In the genomic region with DNA sequence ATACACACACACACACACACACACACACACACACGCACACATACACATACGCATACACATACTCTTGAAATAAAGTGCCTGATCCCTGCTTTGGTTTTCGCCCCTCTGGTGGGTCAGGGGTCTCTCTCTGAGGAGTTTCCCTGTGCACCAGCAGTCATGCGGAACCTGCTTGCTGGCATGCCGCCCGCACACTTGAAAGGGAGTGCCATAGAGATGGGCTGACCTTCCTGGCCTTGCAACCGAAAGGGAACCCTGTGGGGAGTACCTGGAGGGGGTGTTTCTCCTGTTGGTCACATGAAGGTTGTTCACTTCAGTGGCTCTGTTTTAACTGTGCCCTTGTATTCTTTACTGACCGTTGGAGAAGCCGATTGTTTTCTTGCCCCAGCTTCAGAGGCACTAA, we compare ENCODE assay signal across 17 cellular contexts.
A peak's percentile ranks its signal among the peaks of the same experiment; 100 is the strongest.
DNase-seq lines count a peak whose midpoint lies in the region; ATAC-seq, FAIRE-seq and TF ChIP-seq lines count a peak whose summit lies in the region.
"Had no signal": no experiment of that assay in that cellular context is flagged by ENCODE, and none has a peak within 500 bp of the region (broad histone marks: within the 10 kb centered on the region; RNA-seq: fewer than 3 reads in every experiment).

No MANE protein-coding gene starts in this region.

- H3K27me3 ChIP-seq in GM23338 (ENCODE audit: insufficient read depth) (no peaks in the 10 kb centered on the region), GM12878 (replicated peaks in 1 of 2; ENCODE audit: control insufficient read depth in 2 of 2, insufficient read depth in 2 of 2, low read length in 1 of 2) (no peaks in the 10 kb centered on the region)

- H2AFZ ChIP-seq in GM23338 (peak overlapping the region; percentile 74; the same call in 1 of the 2 replicates), GM12878 (ENCODE audit: control insufficient read depth, low read depth, low read length) (no peak overlapping the region)

- 0 out of 2 replicates have a peak, but pooled peaks cover 3% of the 10 kb centered on the region for H3K4me1 ChIP-seq in GM23338 (ENCODE audit: insufficient read depth)
- no peaks in the 10 kb centered on the region for H3K4me1 ChIP-seq in GM12878 (ENCODE audit: control insufficient read depth, insufficient read depth, low read length)
- H3K4me1 ChIP-seq in mucosa of descending colon (ENCODE audit: low read depth): no peaks in the 10 kb centered on the region

- SMC1A ChIA-PET in GM12878 (lab: Charles Lee; ENCODE audit: uncharacterized antibody, unreplicated experiment): interaction anchor here (1.1 to 3.5 kb wide), 6 partner anchors 10 to 151 kb away, joined by 4 to 24 read pairs (median 9); no protein-coding TSS in a partner anchor

- POLR2A ChIA-PET in GM12878 (lab: Charles Lee): interaction anchor here (1.2 kb wide), 1 partner anchor 32 kb away, joined by 3 read pairs; no protein-coding TSS in a partner anchor

- no peak for TF ChIP-seq EP300 in GM12878 (IDR thresholded peaks at IDR 0.05; ENCODE audit: borderline replicate concordance in 1 of 2, control insufficient read depth in 1 of 2, low read depth in 2 of 2, low read length in 2 of 2)

- in situ Hi-C loops in GM12878 (cut with MboI): no loop called here

- H3K9me3 Mint-ChIP-seq in GM23338 (no peaks in the 10 kb centered on the region), nephron (no peaks in the 10 kb centered on the region)

- H4K20me1 ChIP-seq in GM23338 (replicated peaks; ENCODE audit: insufficient read depth) (no peaks in the 10 kb centered on the region), GM12878 (ENCODE audit: control insufficient read depth, insufficient read depth) (no peaks in the 10 kb centered on the region)

- no peak for FAIRE-seq in GM12878 (lab: Jason Lieb, UNC)
- FAIRE-seq: HTR-8/SVneo had no signal

- H3K4me1 Mint-ChIP-seq in GM23338 (no peaks in the 10 kb centered on the region; the same call in 2 of the 3 replicates), nephron (peaks cover 19% of the 10 kb centered on the region)

- H3F3A ChIP-seq in GM23338 (replicated peaks; ENCODE audit: low read depth): no peaks in the 10 kb centered on the region

- RAD21 ChIA-PET in GM12878 (lab: Charles Lee; ENCODE audit: unreplicated experiment): interaction anchor here (0.8 to 3.0 kb wide), 5 partner anchors 10 to 126 kb away, joined by 3 to 17 read pairs (median 4); no protein-coding TSS in a partner anchor

- H3K4me3 Mint-ChIP-seq in GM23338: no peak overlapping the region
- no peak overlapping the region for H3K4me3 Mint-ChIP-seq in nephron
- H3K4me3 Mint-ChIP-seq: CD14-positive monocyte had no signal

- CTCF ChIA-PET in GM12878 (lab: Yijun Ruan, JAX): no interaction called here

- H3K27me3 Mint-ChIP-seq in GM23338 (ENCODE audit: insufficient read depth, low read depth, poor library complexity) (peaks cover 7% of the 10 kb centered on the region), nephron (ENCODE audit: low read depth) (no peaks in the 10 kb centered on the region)

- WGBS in GM12878 (ENCODE audit: insufficient coverage, insufficient replicate concordance, low lambda C conversion rate, missing lambda C conversion rate): 27% methylated on average over 9 of the region's 9 CpGs

- H3K27ac Mint-ChIP-seq in GM23338 (no peak overlapping the region), nephron (peak overlapping the region in 2 of 3 experiments; percentile 21 to 29)
- H3K27ac Mint-ChIP-seq: CD14-positive monocyte had no signal

- H3K9ac ChIP-seq in GM12878 (ENCODE audit: control insufficient read depth, insufficient read depth, low read length): no peak overlapping the region
- H3K9ac ChIP-seq: SK-N-SH had no signal

- TF ChIP-seq POLR2A in GM12878 (IDR thresholded peaks at IDR 0.05; ENCODE audit: low read depth, low read length): no peak

- TF ChIP-seq CTCF in GM23338 (conservative IDR thresholded peaks at IDR 0.05; ENCODE audit: low read depth in 2 of 2) (no peak), GM12878 (IDR thresholded peaks at IDR 0.05 in 2 of 3, conservative IDR thresholded peaks at IDR 0.05 in 1 of 3; ENCODE audit: control insufficient read depth in 2 of 3, extremely low read depth in 1 of 3, insufficient read depth in 1 of 3, low read depth in 3 of 3, low read length in 3 of 3) (no peak), nephron (IDR thresholded peaks at IDR 0.05; ENCODE audit: unreplicated experiment in 3 of 3) (no peak), mucosa of descending colon (IDR thresholded peaks at IDR 0.05) (no peak)

- no peak overlapping the region for H3K4me2 ChIP-seq in GM23338
- no peak overlapping the region for H3K4me2 ChIP-seq in GM12878 (ENCODE audit: control insufficient read depth, insufficient read depth)
- H3K4me2 ChIP-seq: SK-N-SH had no signal

- H3K27ac ChIP-seq in GM23338 (ENCODE audit: low read depth) (no peak overlapping the region), GM12878 (ENCODE audit: control insufficient read depth, insufficient read depth) (no peak overlapping the region)
- H3K27ac ChIP-seq: 22Rv1 had no signal

- H3K36me3 ChIP-seq in GM23338 (ENCODE audit: insufficient read depth) (no peaks in the 10 kb centered on the region), GM12878 (ENCODE audit: control insufficient read depth in 2 of 2, insufficient read depth in 2 of 2, low read length in 1 of 2) (no peaks in the 10 kb centered on the region), mucosa of descending colon (ENCODE audit: low read depth) (no peaks in the 10 kb centered on the region)

- H3K9me3 ChIP-seq in GM12878 (replicated peaks; ENCODE audit: control insufficient read depth, insufficient read depth, low read length): no peaks in the 10 kb centered on the region
- no peaks in the 10 kb centered on the region for H3K9me3 ChIP-seq in mucosa of descending colon
- H3K9me3 ChIP-seq: SK-N-SH had no signal

- H3K4me3 ChIP-seq in GM23338 (no peak overlapping the region), GM12878 (no peak overlapping the region), mucosa of descending colon (no peak overlapping the region)

- BruUV-seq in GM12878 (replicated peaks; lab: Mats Ljungman, UMichigan): no TSS peak

- ATAC-seq in GM23338: peak; percentile 69
- ATAC-seq in GM12878: peak; percentile 70
- no peak for ATAC-seq in HG03039 (IDR thresholded peaks at IDR 0.05; ENCODE audit: unreplicated experiment)
- no peak for ATAC-seq in HG02970 (IDR thresholded peaks at IDR 0.05; ENCODE audit: low FRiP score, unreplicated experiment)
- no peak for ATAC-seq in mucosa of descending colon

- H3K36me3 Mint-ChIP-seq in GM23338 (ENCODE audit: low read depth): no peaks in the 10 kb centered on the region
- no peaks in the 10 kb centered on the region for H3K36me3 Mint-ChIP-seq in nephron (ENCODE audit: low read depth)
- H3K36me3 Mint-ChIP-seq: CD14-positive monocyte had no signal

- H3K79me2 ChIP-seq in GM23338 (replicated peaks; ENCODE audit: insufficient read depth): no peaks in the 10 kb centered on the region
- H3K79me2 ChIP-seq in GM12878 (ENCODE audit: control insufficient read depth, insufficient read depth, low read length): no peaks in the 10 kb centered on the region

- intact Hi-C loops in GM12878 (cut with micrococcal nuclease; ENCODE audit: unreplicated experiment) (no loop called here), mucosa of descending colon (cut with DNase I, micrococcal nuclease) (no loop called here)

- TF ChIP-seq RAD21 in GM12878 (IDR thresholded peaks at IDR 0.05; ENCODE audit: insufficient read depth, low read depth, low read length): no peak

- H3K9me2 ChIP-seq in GM23338 (ENCODE audit: insufficient read depth): peaks cover 3% of the 10 kb centered on the region; the same call in 1 of the 2 replicates
- H3K9me2 ChIP-seq: SK-N-SH had no signal

- DNase-seq in NCI-H1092 treated with DMSO at 0.1 percent for 48 hours (lab: John Stamatoyannopoulos, UW) (peak; percentile 3), NCI-H1092 (lab: John Stamatoyannopoulos, UW) (no peak), GM23338 (ENCODE audit: low spot score) (peak; percentile 17), GM12878 (ENCODE audit: low read depth, low spot score) (no peak), mucosa of descending colon (no peak)
- DNase-seq: COR-L47, HCEC 1CT, NCI-H1694, NCI-H2171 treated with DMSO at 0.1 percent for 48 hours, NCI-H524 treated with DMSO at 0.1 percent for 48 hours, SK-N-SH had no signal

TF ChIP-seq in GM23338, 12 proteins besides CTCF, POLR2A, EP300 and RAD21 (continues in another document):
- TF ChIP-seq JUNB (IDR thresholded peaks at IDR 0.05; ENCODE audit: unreplicated experiment) (no peak), POLR2AphosphoS5 (IDR thresholded peaks at IDR 0.05; ENCODE audit: low read depth) (no peak), CREB1 (CRISPR knock-in tag; IDR thresholded peaks at IDR 0.05; ENCODE audit: low read depth) (no peak)

TF ChIP-seq in GM12878, 131 proteins besides CTCF, POLR2A, EP300 and RAD21:
- peak; percentile 48; the same call in 1 of the 2 replicates for TF ChIP-seq DPF2 (IDR thresholded peaks at IDR 0.05)
- TF ChIP-seq NR2F1 (conservative IDR thresholded peaks at IDR 0.05): peak; percentile 97
- TF ChIP-seq BACH1 (IDR thresholded peaks at IDR 0.05; ENCODE audit: borderline replicate concordance): no peak
- peak; percentile 57 for TF ChIP-seq IKZF1 (conservative IDR thresholded peaks at IDR 0.05)
- peak; percentile 12 to 76; a peak in 2 of 4 replicates for TF ChIP-seq BHLHE40 (IDR thresholded peaks at IDR 0.05; ENCODE audit: borderline replicate concordance in 1 of 2, low read depth in 2 of 2, low read length in 1 of 2)
- TF ChIP-seq RAD51 (IDR thresholded peaks at IDR 0.05): peak; percentile 30; the same call in 1 of the 2 replicates
- TF ChIP-seq IKZF2 (IDR thresholded peaks at IDR 0.05): peak in 1 of 2 experiments; percentile 17; a peak in 2 of 4 replicates
- TF ChIP-seq CHD4 (IDR thresholded peaks at IDR 0.05): no peak
- peak; percentile 41; the same call in 1 of the 2 replicates for TF ChIP-seq MTA2 (IDR thresholded peaks at IDR 0.05; ENCODE audit: low read depth)
TF ChIP-seq in GM12878: peak in this region for 7.

Comparison
In these comparisons a context has a peak if more than half of its experiments do, and no peak if none do; other contexts are left out.
1. DNase-seq: peak in NCI-H1092 treated with DMSO at 0.1 percent for 48 hours (single experiment) and GM23338 (single experiment); none in NCI-H1092 (single experiment), GM12878 (single experiment) and mucosa of descending colon (0 of 3).
2. ATAC-seq: peak in GM23338 (single experiment) and GM12878 (single experiment); none in HG03039 (single experiment), HG02970 (single experiment) and mucosa of descending colon (single experiment).